27 cellular contexts compared by ENCODE assay signal in the genomic region with DNA sequence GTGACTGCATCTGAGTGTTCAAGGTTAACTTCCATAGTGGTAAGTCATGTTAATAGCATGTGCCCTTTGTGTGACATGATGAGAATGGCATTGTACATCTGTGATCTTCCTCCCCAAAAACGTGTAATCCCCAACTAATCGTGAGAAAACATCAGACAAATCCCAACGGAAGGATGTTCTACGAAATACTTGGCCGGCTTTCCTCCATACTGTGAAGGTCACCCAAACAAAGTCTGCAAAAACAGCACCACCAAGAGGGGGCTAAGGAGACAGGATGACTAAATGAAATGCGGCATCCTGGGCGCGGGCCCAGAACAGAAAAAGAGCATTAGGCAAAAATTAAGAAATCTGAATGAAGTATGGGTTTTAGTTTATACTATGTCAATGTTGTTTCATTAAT.
"Had no signal": no experiment of that assay in that cellular context is flagged by ENCODE, and none has a peak within 500 bp of the region (broad histone marks: within the 10 kb centered on the region; RNA-seq: fewer than 3 reads in every experiment).

No MANE protein-coding gene starts in this region.

- H3K36me3 ChIP-seq: gastroesophageal sphincter, heart left ventricle, neural progenitor cell, right atrium auricular region, sigmoid colon, tibial artery had no signal

- H3K9me3 Mint-ChIP-seq: effector memory CD8-positive, alpha-beta T cell; neural progenitor cell; type B pancreatic cell had no signal

- H3K4me3 Mint-ChIP-seq: effector memory CD8-positive, alpha-beta T cell; memory B cell; mesothelial cell of epicardium; naive thymus-derived CD4-positive, alpha-beta T cell; nephron; neural progenitor cell; stimulated activated memory B cell treated with anti-CD40 and anti-IgM and Interleukin-4, amounts not matched to agents 10 μg/mL and 1 μg/mL and 100 μg/mL, for 72 hours; type B pancreatic cell had no signal

- H2AFZ ChIP-seq: hepatocyte, neural progenitor cell, parathyroid adenoma had no signal

- H3K4me1 Mint-ChIP-seq: memory B cell; mesothelial cell of epicardium; naive thymus-derived CD4-positive, alpha-beta T cell; nephron; stimulated activated memory B cell treated with anti-CD40 and anti-IgM and Interleukin-4, amounts not matched to agents 10 μg/mL and 1 μg/mL and 100 μg/mL, for 72 hours had no signal

- H3K4me3 ChIP-seq: gastroesophageal sphincter, heart left ventricle, hepatocyte, lung, neural progenitor cell, right atrium auricular region, sigmoid colon, testis, tibial artery had no signal

- H3K27me3 ChIP-seq: foreskin keratinocyte, gastroesophageal sphincter, heart left ventricle, hepatocyte, right atrium auricular region, sigmoid colon, testis, tibial artery had no signal

- H3K27ac Mint-ChIP-seq: effector memory CD8-positive, alpha-beta T cell; memory B cell; mesothelial cell of epicardium; naive thymus-derived CD4-positive, alpha-beta T cell; nephron; neural progenitor cell; progenitor cell of endocrine pancreas; stimulated activated memory B cell treated with anti-CD40 and anti-IgM and Interleukin-4, amounts not matched to agents 10 μg/mL and 1 μg/mL and 100 μg/mL, for 72 hours; type B pancreatic cell had no signal

- H3K9me3 ChIP-seq: right atrium auricular region, sigmoid colon, testis had no signal

- H3K9ac ChIP-seq: neural progenitor cell, parathyroid adenoma had no signal

- H3K79me2 ChIP-seq: hepatocyte, parathyroid adenoma had no signal

- H3K27me3 Mint-ChIP-seq: memory B cell, progenitor cell of endocrine pancreas had no signal

- H3K36me3 Mint-ChIP-seq: mesothelial cell of epicardium; neural progenitor cell; stimulated activated memory B cell treated with anti-CD40 and anti-IgM and Interleukin-4, amounts not matched to agents 10 μg/mL and 1 μg/mL and 100 μg/mL, for 72 hours; type B pancreatic cell had no signal

- FAIRE-seq: kidney had no signal

- DNase-seq: cortex of kidney; effector memory CD8-positive, alpha-beta T cell; foreskin keratinocyte; heart left ventricle; kidney; naive thymus-derived CD4-positive, alpha-beta T cell; sigmoid colon; stimulated activated CD4-positive, alpha-beta T cell treated with anti-CD3 and anti-CD28 coated beads, Interleukin-4, amount 100 ng/mL, for 4 hours; stimulated activated naive CD8-positive, alpha-beta T cell treated with anti-CD3 and anti-CD28 coated beads, Interleukin-15, Interleukin-2, amounts not matched to agents 100 U/mL and 50 U/mL, for 24 hours; substantia nigra; testis; tibial artery had no signal

- H3K4me2 ChIP-seq: hepatocyte, neural progenitor cell had no signal

- H3K4me1 ChIP-seq: foreskin keratinocyte, gastroesophageal sphincter, heart left ventricle, parathyroid adenoma, right atrium auricular region, sigmoid colon, testis, tibial artery had no signal

- ATAC-seq: effector memory CD8-positive, alpha-beta T cell; esophagus mucosa; foreskin keratinocyte; gastroesophageal sphincter; heart left ventricle; left lobe of liver; naive thymus-derived CD4-positive, alpha-beta T cell; stimulated activated memory B cell treated with anti-CD40 and anti-IgM and Interleukin-4, amounts not matched to agents 10 μg/mL and 1 μg/mL and 100 μg/mL, for 72 hours; stimulated activated naive CD8-positive, alpha-beta T cell treated with anti-CD3 and anti-CD28 coated beads, Interleukin-15, Interleukin-2, amounts not matched to agents 100 U/mL and 50 U/mL, for 24 hours had no signal

- H3K27ac ChIP-seq: epithelial cell of prostate, foreskin keratinocyte, gastroesophageal sphincter, heart left ventricle, hepatocyte, neural progenitor cell, parathyroid adenoma, right atrium auricular region, sigmoid colon, testis, tibial artery had no signal
